ENCODE assay signal across 18 cellular contexts in the genomic region with DNA sequence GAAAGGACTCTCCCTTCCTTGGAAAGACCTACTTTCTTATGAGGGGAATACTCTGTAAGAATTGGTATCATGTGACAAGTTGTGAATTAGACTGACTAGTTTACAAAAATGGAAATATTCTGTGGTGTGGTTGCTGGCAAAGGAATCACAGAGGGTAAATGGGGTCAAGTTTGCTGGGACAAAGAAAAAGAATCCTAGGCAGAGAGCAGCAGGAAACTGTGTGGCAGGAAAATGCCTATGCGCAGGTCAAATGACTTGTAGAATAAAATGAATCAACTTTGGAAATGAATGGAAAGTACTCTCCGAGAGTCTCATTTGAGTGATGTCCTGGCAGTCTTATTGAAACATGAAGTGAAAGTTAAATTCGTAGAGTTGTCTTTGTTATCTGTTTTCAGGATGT.
DNase-seq lines count a peak whose midpoint lies in the region; ATAC-seq, FAIRE-seq and TF ChIP-seq lines count a peak whose summit lies in the region.
"Had no signal": no experiment of that assay in that cellular context is flagged by ENCODE, and none has a peak within 500 bp of the region (broad histone marks: within the 10 kb centered on the region; RNA-seq: fewer than 3 reads in every experiment).

No MANE protein-coding gene starts in this region.

- no peaks in the 10 kb centered on the region for H3K36me3 Mint-ChIP-seq in GM23338 (ENCODE audit: low read depth)
- H3K36me3 Mint-ChIP-seq in astrocyte (ENCODE audit: low read depth, unreplicated experiment): no peaks in the 10 kb centered on the region
- H3K36me3 Mint-ChIP-seq: CD8-positive, alpha-beta T cell had no signal

- H3F3A ChIP-seq in GM23338 (replicated peaks; ENCODE audit: low read depth): no peaks in the 10 kb centered on the region

- no peak overlapping the region for H3K9ac ChIP-seq in astrocyte (ENCODE audit: low read length)

- H3K36me3 ChIP-seq in GM23338 (ENCODE audit: insufficient read depth): no peaks in the 10 kb centered on the region
- H3K36me3 ChIP-seq in astrocyte (ENCODE audit: insufficient read depth, low read length): no peaks in the 10 kb centered on the region
- H3K36me3 ChIP-seq: MG63 had no signal

- peak overlapping the region; percentile 48 for H3K27ac Mint-ChIP-seq in GM23338
- H3K27ac Mint-ChIP-seq in astrocyte (ENCODE audit: unreplicated experiment): no peak overlapping the region
- H3K27ac Mint-ChIP-seq: B cell; CD8-positive, alpha-beta T cell had no signal

- no peaks in the 10 kb centered on the region for H4K20me1 ChIP-seq in GM23338 (replicated peaks; ENCODE audit: insufficient read depth)
- no peaks in the 10 kb centered on the region for H4K20me1 ChIP-seq in astrocyte (ENCODE audit: insufficient read depth, low read length)

- FAIRE-seq in astrocyte (lab: Jason Lieb, UNC): no peak
- FAIRE-seq: HepG2 had no signal

- peak; percentile 10 for DNase-seq in GM23338 (ENCODE audit: low spot score)
- peak; percentile 77 for DNase-seq in astrocyte (ENCODE audit: low read depth)
- peak; percentile 2 for DNase-seq in fibroblast of mammary gland (ENCODE audit: low read depth)
- peak; percentile 55 for DNase-seq in retinal pigment epithelial cell (ENCODE audit: low read depth)
- no peak for DNase-seq in HEK293T (ENCODE audit: extremely low spot score)
- DNase-seq in AML-193 (lab: John Stamatoyannopoulos, UW): no peak
- DNase-seq: CD8-positive, alpha-beta T cell; GF-D8; MG63; NCI-H1105 treated with DMSO at 0.1 percent for 48 hours; NCI-H187 treated with DMSO at 0.1 percent for 48 hours; NCI-H2171; NCI-H510A; RPMI8226 had no signal

- H3K4me1 ChIP-seq in GM23338 (ENCODE audit: insufficient read depth) (peaks cover 5% of the 10 kb centered on the region; the same call in 1 of the 2 replicates), astrocyte (ENCODE audit: insufficient read depth, low read length) (no peaks in the 10 kb centered on the region)

- CTCF ChIA-PET in HEK293T (lab: Yijun Ruan, JAX): no interaction called here

- H3K27me3 ChIP-seq in GM23338 (ENCODE audit: insufficient read depth) (no peaks in the 10 kb centered on the region), astrocyte (ENCODE audit: insufficient read depth, low read length) (no peaks in the 10 kb centered on the region)

- H3K4me1 Mint-ChIP-seq in GM23338: peaks cover 23% of the 10 kb centered on the region
- peaks cover 8% of the 10 kb centered on the region for H3K4me1 Mint-ChIP-seq in astrocyte (ENCODE audit: low read depth, unreplicated experiment)
- H3K4me1 Mint-ChIP-seq: B cell had no signal

- H3K4me3 ChIP-seq in GM23338: no peak overlapping the region
- H3K4me3 ChIP-seq in astrocyte (ENCODE audit: insufficient read depth, low read depth, low read length): no peak overlapping the region
- no peak overlapping the region for H3K4me3 ChIP-seq in fibroblast of mammary gland (ENCODE audit: control insufficient read depth, low read depth, low read length)
- H3K4me3 ChIP-seq in retinal pigment epithelial cell (ENCODE audit: low read length): no peak overlapping the region
- H3K4me3 ChIP-seq: MG63 had no signal

- POLR2A ChIA-PET in HEK293T (lab: Yijun Ruan, JAX): no interaction called here

- no peaks in the 10 kb centered on the region for H3K9me3 ChIP-seq in astrocyte (ENCODE audit: insufficient read depth, low read depth, low read length)
- H3K9me3 ChIP-seq: MG63 had no signal

- H3K4me2 ChIP-seq in GM23338: peak overlapping the region; percentile 4; the same call in 1 of the 2 replicates
- peak overlapping the region; percentile 32 for H3K4me2 ChIP-seq in astrocyte (ENCODE audit: low read length)

- no peak overlapping the region for H2AFZ ChIP-seq in GM23338
- H2AFZ ChIP-seq in astrocyte (ENCODE audit: low read depth, low read length): no peak overlapping the region

- no peak for TF ChIP-seq CTCF in GM23338 (conservative IDR thresholded peaks at IDR 0.05; ENCODE audit: low read depth in 2 of 2)
- TF ChIP-seq CTCF in astrocyte (IDR thresholded peaks at IDR 0.05; ENCODE audit: insufficient read depth, low read depth, low read length): no peak
- no peak for TF ChIP-seq CTCF in fibroblast of mammary gland (conservative IDR thresholded peaks at IDR 0.05; ENCODE audit: control insufficient read depth, insufficient read depth, low read depth, low read length)
- TF ChIP-seq CTCF in retinal pigment epithelial cell (conservative IDR thresholded peaks at IDR 0.05; ENCODE audit: low read depth, low read length): no peak

- ATAC-seq in GM23338 (no peak; the same call in 2 of the 3 replicates), HG03095 (IDR thresholded peaks at IDR 0.05; ENCODE audit: unreplicated experiment) (no peak), HG03378 (IDR thresholded peaks at IDR 0.05; ENCODE audit: unreplicated experiment) (no peak)
- ATAC-seq: CD8-positive, alpha-beta T cell; HepG2 had no signal

- H3K27ac ChIP-seq in GM23338 (ENCODE audit: low read depth): no peak overlapping the region
- H3K27ac ChIP-seq in astrocyte (ENCODE audit: low read depth, low read length): no peak overlapping the region

- no peaks in the 10 kb centered on the region for H3K79me2 ChIP-seq in GM23338 (replicated peaks; ENCODE audit: insufficient read depth)
- H3K79me2 ChIP-seq in astrocyte (ENCODE audit: insufficient read depth, low read length): no peaks in the 10 kb centered on the region

- H3K27me3 Mint-ChIP-seq in GM23338 (ENCODE audit: insufficient read depth, low read depth, poor library complexity) (peaks cover 8% of the 10 kb centered on the region), astrocyte (ENCODE audit: low read depth, unreplicated experiment) (no peaks in the 10 kb centered on the region)
- H3K27me3 Mint-ChIP-seq: B cell had no signal

- no peaks in the 10 kb centered on the region for H3K9me2 ChIP-seq in GM23338 (ENCODE audit: insufficient read depth)

- H3K4me3 Mint-ChIP-seq in GM23338 (0 out of 3 replicates have a peak overlapping the region, but pooled peaks have one; percentile 1), astrocyte (ENCODE audit: unreplicated experiment) (no peak overlapping the region)
- H3K4me3 Mint-ChIP-seq: B cell; CD8-positive, alpha-beta T cell had no signal

- H3K9me3 Mint-ChIP-seq in GM23338: no peaks in the 10 kb centered on the region
- no peaks in the 10 kb centered on the region for H3K9me3 Mint-ChIP-seq in astrocyte (ENCODE audit: unreplicated experiment)
- H3K9me3 Mint-ChIP-seq: CD8-positive, alpha-beta T cell had no signal

TF ChIP-seq in GM23338, 12 proteins besides CTCF, POLR2A, EP300 and RAD21:
- TF ChIP-seq EZH2 (IDR thresholded peaks at IDR 0.05; ENCODE audit: low read depth, unreplicated experiment) (no peak), JUNB (IDR thresholded peaks at IDR 0.05; ENCODE audit: unreplicated experiment) (no peak)

TF ChIP-seq in HEK293T, 16 proteins besides CTCF, POLR2A, EP300 and RAD21:
- TF ChIP-seq CTBP1 (IDR thresholded peaks at IDR 0.05; ENCODE audit: borderline replicate concordance) (no peak), BHLHE40 (IDR thresholded peaks at IDR 0.05; ENCODE audit: borderline replicate concordance) (no peak), FOXK2 (IDR thresholded peaks at IDR 0.05) (no peak), SUZ12 (IDR thresholded peaks at IDR 0.05) (no peak), ZNF384 (IDR thresholded peaks at IDR 0.05) (no peak)

Comparison
In these comparisons a context has a peak if more than half of its experiments do, and no peak if none do; other contexts are left out.
1. DNase-seq: peak in GM23338 (single experiment), astrocyte (single experiment), fibroblast of mammary gland (single experiment) and retinal pigment epithelial cell (single experiment); none in HEK293T (single experiment) and AML-193 (0 of 2).